14 cellular contexts compared by ENCODE assay signal in genomic region chr7:40986351-40986873, GRCh38.
DNase-seq lines count a peak whose midpoint lies in the region; ATAC-seq and TF ChIP-seq lines count a peak whose summit lies in the region.
"Had no signal": no experiment of that assay in that cellular context is flagged by ENCODE, and none has a peak within 500 bp of the region (broad histone marks: within the 10 kb centered on the region; RNA-seq: fewer than 3 reads in every experiment).

No MANE protein-coding gene starts in this region.

- no peaks in the 10 kb centered on the region for H3K36me3 ChIP-seq in esophagus muscularis mucosa

- H3K9me3 ChIP-seq in esophagus muscularis mucosa, result no peaks in the 10 kb centered on the region

- H3K27ac Mint-ChIP-seq in osteocyte (ENCODE audit: unreplicated experiment), result peak overlapping the region; percentile 58

- ATAC-seq in HG03045 (IDR thresholded peaks at IDR 0.05; ENCODE audit: unreplicated experiment) (no peak), GM21619 (IDR thresholded peaks at IDR 0.05; ENCODE audit: unreplicated experiment) (no peak)
- ATAC-seq: stimulated activated naive CD8-positive, alpha-beta T cell treated with anti-CD3 and anti-CD28 coated beads, Interleukin-15, Interleukin-2, amounts not matched to agents 100 U/mL and 50 U/mL, for 24 hours had no signal

- 26% methylated on average over 7 of the region's 7 CpGs for WGBS in esophagus muscularis mucosa

- no peak for TF ChIP-seq POLR2A in esophagus muscularis mucosa (IDR thresholded peaks at IDR 0.05; ENCODE audit: low read depth)

- TF ChIP-seq EP300 in esophagus muscularis mucosa (IDR thresholded peaks at IDR 0.05), result no peak

- H3K4me3 Mint-ChIP-seq in osteocyte (ENCODE audit: unreplicated experiment), result no peak overlapping the region

- intact Hi-C loops in esophagus muscularis mucosa (cut with DNase I), result no loop called here

- TF ChIP-seq CTCF in esophagus muscularis mucosa (IDR thresholded peaks at IDR 0.05), result no peak
- TF ChIP-seq CTCF in osteocyte (IDR thresholded peaks at IDR 0.05), result no peak

- H3K36me3 Mint-ChIP-seq in osteocyte (ENCODE audit: unreplicated experiment), result peaks cover 2% of the 10 kb centered on the region

- peak; percentile 94 for DNase-seq in Daoy (ENCODE audit: low read depth)
- DNase-seq in NCI-H69 (lab: John Stamatoyannopoulos, UW), result peak; percentile 73
- no peak for DNase-seq in esophagus muscularis mucosa (ENCODE audit: extremely low spot score)
- DNase-seq in osteocyte (ENCODE audit: extremely low spot score, unreplicated experiment), result no peak
- no peak for DNase-seq in GOT3 (lab: John Stamatoyannopoulos, UW)
- no peak for DNase-seq in NCI-H187 (lab: John Stamatoyannopoulos, UW)
- DNase-seq: activated naive CD4-positive, alpha-beta T cell treated with anti-CD3 and anti-CD28 coated beads, Interleukin-2, amount 50 U/mL, for 16 hours; DMS79; midbrain; NCI-H510A; stimulated activated CD4-positive, alpha-beta T cell treated with anti-CD3 and anti-CD28 coated beads, Interleukin-15, amount 100 ng/mL, for 24 hours; stimulated activated naive CD8-positive, alpha-beta T cell treated with anti-CD3 and anti-CD28 coated beads, Interleukin-15, Interleukin-2, amounts not matched to agents 100 U/mL and 50 U/mL, for 24 hours had no signal

- peak overlapping the region; percentile 61 to 73 (median 68) for H3K27ac ChIP-seq in esophagus muscularis mucosa (replicated peaks in 1 of 4)

- no peaks in the 10 kb centered on the region for H3K27me3 ChIP-seq in esophagus muscularis mucosa

- H3K4me1 Mint-ChIP-seq in osteocyte (ENCODE audit: unreplicated experiment), result peaks cover 23% of the 10 kb centered on the region

- H3K9me3 Mint-ChIP-seq in osteocyte (ENCODE audit: unreplicated experiment), result peaks cover 6% of the 10 kb centered on the region

- H3K4me3 ChIP-seq in esophagus muscularis mucosa, result peak overlapping the region in 1 of 4 donors; percentile 20

- H3K27me3 Mint-ChIP-seq in osteocyte (ENCODE audit: unreplicated experiment), result no peaks in the 10 kb centered on the region

- peaks cover 0 to 33% (median 18%) of the 10 kb centered on the region in 4 donors for H3K4me1 ChIP-seq in esophagus muscularis mucosa

Comparison
In these comparisons a context has a peak if more than half of its experiments do, and no peak if none do; other contexts are left out.
1. DNase-seq: peak in Daoy (single experiment) and NCI-H69 (single experiment); none in esophagus muscularis mucosa (single experiment), osteocyte (single experiment), GOT3 (single experiment) and NCI-H187 (0 of 2).